16 cellular contexts compared by ENCODE assay signal in the genomic region with DNA sequence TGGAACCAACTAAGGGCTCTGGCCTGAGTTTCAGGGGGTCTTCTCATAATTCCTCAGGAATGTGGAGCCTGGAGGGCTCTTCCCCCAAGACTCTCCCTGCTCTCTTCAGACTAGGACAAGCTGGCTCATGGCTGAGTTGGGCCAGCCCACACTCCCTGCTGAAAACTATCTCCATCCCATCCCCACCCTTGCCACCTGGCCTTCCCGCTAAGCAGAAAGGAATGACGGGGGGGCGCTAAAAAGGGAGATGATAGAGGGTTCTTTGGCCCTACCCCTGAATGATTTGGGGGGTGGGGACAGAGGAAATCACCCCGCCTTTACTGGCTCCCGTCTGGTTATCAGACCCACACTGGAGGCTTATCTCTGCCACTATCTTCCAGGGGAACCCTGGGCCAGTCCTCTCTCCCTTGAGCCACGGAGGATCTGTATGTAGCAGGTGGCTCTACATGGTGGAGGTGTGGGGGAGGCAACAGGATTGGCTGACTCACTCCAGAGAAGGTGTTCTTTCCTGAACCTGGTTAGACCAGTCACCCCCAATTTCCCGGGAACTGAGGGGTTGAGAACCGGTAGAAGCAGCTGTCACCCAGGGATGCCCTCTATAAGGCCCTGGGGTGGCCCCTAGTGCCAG. TPM values are rescaled to one million over a fixed set of nuclear protein-coding genes. Genes with fewer than 3 reads are reported as not detected.
DNase-seq lines count a peak whose midpoint lies in the region; ATAC-seq, FAIRE-seq and TF ChIP-seq lines count a peak whose summit lies in the region.
"Had no signal": no experiment of that assay in that cellular context is flagged by ENCODE, and none has a peak within 500 bp of the region (broad histone marks: within the 10 kb centered on the region; RNA-seq: fewer than 3 reads in every experiment).

No MANE protein-coding gene starts in this region.

- no peak overlapping the region for H3K4me2 ChIP-seq in hepatocyte
- H3K4me2 ChIP-seq: GM23338 had no signal

- no peak for FAIRE-seq in GM12892 (lab: Jason Lieb, UNC)
- no peak for FAIRE-seq in GM12891 (lab: Jason Lieb, UNC)
- FAIRE-seq: G401.6 had no signal

- H3K4me3 Mint-ChIP-seq in glutamatergic neuron (ENCODE audit: unreplicated experiment), result no peak overlapping the region
- H3K4me3 Mint-ChIP-seq: activated CD8-positive, alpha-beta T cell treated with anti-CD3 and anti-CD28 coated beads, Interleukin-2, amount 10 ng/mL, durations not matched to agents 7 days and 5 days; GM23338; memory B cell had no signal

- H3K27ac ChIP-seq in RWPE2 (ENCODE audit: poor library complexity, severe bottlenecking) (peak overlapping the region; percentile 90), hepatocyte (no peak overlapping the region), skeletal muscle tissue (ENCODE audit: low read depth, low read length) (peak overlapping the region; percentile 84)

- ATAC-seq in RWPE2 (ENCODE audit: low read depth), result no peak
- ATAC-seq in HG02588 (IDR thresholded peaks at IDR 0.05; ENCODE audit: unreplicated experiment), result no peak
- ATAC-seq: activated CD8-positive, alpha-beta T cell treated with anti-CD3 and anti-CD28 coated beads, Interleukin-2, amount 10 ng/mL, durations not matched to agents 7 days and 5 days; GM23338 had no signal

- peak; percentile 8 for DNase-seq in GM12892 (ENCODE audit: insufficient read length)
- DNase-seq in RWPE2 (ENCODE audit: low spot score), result peak; percentile 51
- peak; percentile 9 for DNase-seq in hepatocyte (ENCODE audit: low spot score)
- no peak for DNase-seq in glutamatergic neuron
- DNase-seq in GM12891 (ENCODE audit: insufficient read length, low spot score), result no peak
- DNase-seq in effector CD4-positive, alpha-beta T cell, result no peak
- DNase-seq: activated CD8-positive, alpha-beta T cell treated with anti-CD3 and anti-CD28 coated beads, Interleukin-2, amount 10 ng/mL, durations not matched to agents 7 days and 5 days; activated gamma-delta T cell treated with Interleukin-2 at 50 U/mL for 16 hours; NCI-H2081 treated with DMSO at 0.1 percent for 48 hours; stimulated activated naive CD4-positive, alpha-beta T cell had no signal

- H3K4me1 ChIP-seq in RWPE2 (ENCODE audit: insufficient read depth, poor library complexity, severe bottlenecking) (peaks cover 21% of the 10 kb centered on the region), hepatocyte (ENCODE audit: insufficient read depth) (peaks cover 27% of the 10 kb centered on the region), skeletal muscle tissue (ENCODE audit: control insufficient read depth in 3 of 3, insufficient read depth in 3 of 3, low read length in 3 of 3) (peaks cover 33 to 80% (median 65%) of the 10 kb centered on the region in 3 donors)

- TF ChIP-seq CTCF in RWPE2 (IDR thresholded peaks at IDR 0.05; ENCODE audit: poor library complexity, severe bottlenecking), result no peak
- TF ChIP-seq CTCF in hepatocyte (IDR thresholded peaks at IDR 0.05; ENCODE audit: poor library complexity), result no peak
- TF ChIP-seq CTCF in glutamatergic neuron (IDR thresholded peaks at IDR 0.05; ENCODE audit: partially characterized antibody, unreplicated experiment), result no peak

- peaks cover 3% of the 10 kb centered on the region for H4K20me1 ChIP-seq in hepatocyte (ENCODE audit: insufficient read depth, poor library complexity, severe bottlenecking)

- no peak overlapping the region for H3K4me3 ChIP-seq in RWPE2 (ENCODE audit: severe bottlenecking)
- H3K4me3 ChIP-seq in hepatocyte, result no peak overlapping the region
- H3K4me3 ChIP-seq in skeletal muscle tissue (ENCODE audit: low read length in 3 of 3), result no peak overlapping the region
- H3K4me3 ChIP-seq: GM23338 had no signal

- TF ChIP-seq POLR2A in GM12892 (IDR thresholded peaks at IDR 0.05; ENCODE audit: low read depth, low read length) (no peak), GM12891 (IDR thresholded peaks at IDR 0.05; ENCODE audit: low read depth, low read length) (no peak)

- no peak overlapping the region for H2AFZ ChIP-seq in hepatocyte
- H2AFZ ChIP-seq: GM23338 had no signal

- H3K27me3 Mint-ChIP-seq in glutamatergic neuron (ENCODE audit: unreplicated experiment), result peaks cover 8% of the 10 kb centered on the region
- H3K27me3 Mint-ChIP-seq: memory B cell, progenitor cell of endocrine pancreas had no signal

- H3K9me3 ChIP-seq in RWPE2 (ENCODE audit: severe bottlenecking) (no peaks in the 10 kb centered on the region), hepatocyte (ENCODE audit: low read depth) (no peaks in the 10 kb centered on the region), skeletal muscle tissue (ENCODE audit: control insufficient read depth in 3 of 3, low read length in 3 of 3) (no peaks in the 10 kb centered on the region)

- peaks cover 1% of the 10 kb centered on the region for H3K9me3 Mint-ChIP-seq in glutamatergic neuron (ENCODE audit: unreplicated experiment)
- H3K9me3 Mint-ChIP-seq: GM23338, memory B cell had no signal

- H3K36me3 Mint-ChIP-seq in glutamatergic neuron (ENCODE audit: unreplicated experiment), result no peaks in the 10 kb centered on the region
- H3K36me3 Mint-ChIP-seq: memory B cell had no signal

- no peak overlapping the region for H3K27ac Mint-ChIP-seq in glutamatergic neuron (ENCODE audit: unreplicated experiment)
- H3K27ac Mint-ChIP-seq: activated CD8-positive, alpha-beta T cell treated with anti-CD3 and anti-CD28 coated beads, Interleukin-2, amount 10 ng/mL, durations not matched to agents 7 days and 5 days; GM23338; memory B cell; progenitor cell of endocrine pancreas had no signal

- H3K9me2 ChIP-seq in hepatocyte (replicated peaks; ENCODE audit: insufficient read depth), result no peaks in the 10 kb centered on the region

- H3K4me1 Mint-ChIP-seq in glutamatergic neuron (ENCODE audit: low read depth, unreplicated experiment), result peaks cover 2% of the 10 kb centered on the region

- H3K27me3 ChIP-seq in RWPE2 (ENCODE audit: insufficient read depth, poor library complexity, severe bottlenecking) (no peaks in the 10 kb centered on the region), hepatocyte (no peaks in the 10 kb centered on the region), skeletal muscle tissue (ENCODE audit: control insufficient read depth in 3 of 3, insufficient read depth in 3 of 3, low read length in 3 of 3) (no peaks in the 10 kb centered on the region)

- peaks cover 83% of the 10 kb centered on the region for H3K36me3 ChIP-seq in RWPE2 (ENCODE audit: low read depth)
- no peaks in the 10 kb centered on the region for H3K36me3 ChIP-seq in hepatocyte (replicated peaks; ENCODE audit: insufficient read depth, low read depth)
- H3K36me3 ChIP-seq in skeletal muscle tissue (ENCODE audit: control insufficient read depth in 3 of 3, insufficient read depth in 3 of 3, low read length in 3 of 3), result peaks cover 21 to 38% (median 26%) of the 10 kb centered on the region in 3 donors

- 73% methylated on average over 8 of the region's 8 CpGs for WGBS in hepatocyte (ENCODE audit: low lambda C conversion rate, missing lambda C conversion rate)

- peak overlapping the region in 1 of 3 donors; percentile 40 for H3K9ac ChIP-seq in skeletal muscle tissue (ENCODE audit: low read depth in 1 of 3, low read length in 3 of 3)

- peaks cover 38% of the 10 kb centered on the region for H3K79me2 ChIP-seq in hepatocyte

TF ChIP-seq in GM12891, 5 proteins besides CTCF, POLR2A, EP300 and RAD21:
- no peak for TF ChIP-seq SPI1 (IDR thresholded peaks at IDR 0.05; ENCODE audit: low read depth, low read length)

RNA-seq across cellular contexts. Expression of gene SMTN, which starts 5.7 kb away (rescaled TPM):
- 4.5 TPM for polyA plus RNA-seq in GM12892 (2012; ENCODE audit: missing spikeins)
- 43.0 and 64.7 TPM in 2 replicates for total RNA-seq in hepatocyte
- polyA plus RNA-seq in hepatocyte, result 88.7 and 112 TPM in 2 replicates
- 57.9 TPM for total RNA-seq in skeletal muscle tissue
- total RNA-seq in glutamatergic neuron (ENCODE audit: unreplicated experiment), result 13.3 TPM
- polyA plus RNA-seq in GM12891 (2012; ENCODE audit: low read depth, missing spikeins), result 5.0 TPM

RNA-seq across cellular contexts. Expression of gene SELENOM, which starts 20.6 kb away (rescaled TPM):
- 4.0 TPM for polyA plus RNA-seq in GM12892 (2012; ENCODE audit: missing spikeins)
- total RNA-seq in hepatocyte (130 and 156 TPM in 2 replicates), skeletal muscle tissue (16.2 TPM), glutamatergic neuron (ENCODE audit: unreplicated experiment) (40.9 TPM)
- 240 and 307 TPM in 2 replicates for polyA plus RNA-seq in hepatocyte
- polyA plus RNA-seq in GM12891 (2012; ENCODE audit: low read depth, missing spikeins), result 8.5 TPM

RNA-seq across cellular contexts. Expression of gene INPP5J, which starts 35.9 kb away (rescaled TPM):
- not detected for polyA plus RNA-seq in GM12892 (2012; ENCODE audit: missing spikeins)
- total RNA-seq in hepatocyte (3.4 and 3.5 TPM in 2 replicates), skeletal muscle tissue (not detected), glutamatergic neuron (ENCODE audit: unreplicated experiment) (15.4 TPM)
- 5.6 and 6.1 TPM in 2 replicates for polyA plus RNA-seq in hepatocyte
- 0.04 TPM for polyA plus RNA-seq in GM12891 (2012; ENCODE audit: low read depth, missing spikeins)
- total RNA-seq: activated CD8-positive, alpha-beta T cell treated with anti-CD3 and anti-CD28 coated beads, Interleukin-2, amount 10 ng/mL, durations not matched to agents 7 days and 5 days had no signal

RNA-seq across cellular contexts. Expression of gene PLA2G3, which starts 53.5 kb away (rescaled TPM):
- not detected for polyA plus RNA-seq in GM12892 (2012; ENCODE audit: missing spikeins)
- 0.04 and 0.10 TPM in 2 replicates for total RNA-seq in hepatocyte
- 0.33 and 0.52 TPM in 2 replicates for polyA plus RNA-seq in hepatocyte
- total RNA-seq in skeletal muscle tissue, result not detected
- total RNA-seq in glutamatergic neuron (ENCODE audit: unreplicated experiment), result 1.3 TPM
- not detected for polyA plus RNA-seq in GM12891 (2012; ENCODE audit: low read depth, missing spikeins)
- total RNA-seq: activated CD8-positive, alpha-beta T cell treated with anti-CD3 and anti-CD28 coated beads, Interleukin-2, amount 10 ng/mL, durations not matched to agents 7 days and 5 days had no signal

Comparison
In these comparisons a context has a peak if more than half of its experiments do, and no peak if none do; other contexts are left out.
1. DNase-seq: peak in GM12892 (single experiment), RWPE2 (single experiment) and hepatocyte (single experiment); none in glutamatergic neuron (single experiment), GM12891 (single experiment) and effector CD4-positive, alpha-beta T cell (single experiment).